ENCODE assay signal across 9 cellular contexts in genomic region chr2:108587621-108588020, GRCh38. TPM values are rescaled to one million over a fixed set of nuclear protein-coding genes. Genes with fewer than 3 reads are reported as not detected.
DNase-seq lines count a peak whose midpoint lies in the region; ATAC-seq, FAIRE-seq and TF ChIP-seq lines count a peak whose summit lies in the region.
"Had no signal": no experiment of that assay in that cellular context is flagged by ENCODE, and none has a peak within 500 bp of the region (broad histone marks: within the 10 kb centered on the region; RNA-seq: fewer than 3 reads in every experiment).

No MANE protein-coding gene starts in this region.

- no peak for TF ChIP-seq POLR2A in IMR-90 (IDR thresholded peaks at IDR 0.05; ENCODE audit: low read depth, low read length)
- no peak for TF ChIP-seq POLR2A in K562 (conservative IDR thresholded peaks at IDR 0.05)

- H2BK20ac ChIP-seq in IMR-90 (ENCODE audit: low read depth, low read length): no peak overlapping the region; the same call in 1 of the 2 replicates

- H3K9me1 ChIP-seq in IMR-90 (ENCODE audit: insufficient read depth, low read length) (peaks cover 18% of the 10 kb centered on the region), K562 (ENCODE audit: control insufficient read depth, insufficient read depth, low read length) (no peaks in the 10 kb centered on the region), keratinocyte (ENCODE audit: control insufficient read depth, extremely low read depth, insufficient read depth, low read length) (no peaks in the 10 kb centered on the region)

- H2AK5ac ChIP-seq in IMR-90 (ENCODE audit: low read depth, low read length): peak overlapping the region; percentile 89; the same call in 1 of the 2 replicates

- peak overlapping the region; percentile 52; the same call in 1 of the 2 replicates for H3K14ac ChIP-seq in IMR-90 (replicated peaks; ENCODE audit: low read depth, low read length)

- POLR2A ChIA-PET in IMR-90 (lab: Charles Lee; ENCODE audit: unreplicated experiment) (no interaction called here), K562 (lab: Yijun Ruan, JAX) (interaction anchor here (0.8 to 1.3 kb wide), 4 partner anchors 15 to 898 kb away, joined by 3 to 6 read pairs (median 4); no protein-coding TSS in a partner anchor)

- H3K9ac ChIP-seq in IMR-90 (ENCODE audit: low read depth, low read length) (0 out of 2 replicates have a peak overlapping the region, but pooled peaks have one; percentile 15), K562 (ENCODE audit: insufficient read depth in 1 of 2, low read depth in 2 of 2, low read length in 2 of 2) (peak overlapping the region; percentile 70 to 82), keratinocyte (ENCODE audit: control insufficient read depth, extremely low read depth, insufficient read depth, low read length) (peak overlapping the region; percentile 31)

- ATAC-seq in IMR-90 (ENCODE audit: low read depth) (peak; percentile 51), K562 (peak; percentile 40), GM21423 (IDR thresholded peaks at IDR 0.05; ENCODE audit: unreplicated experiment) (no peak), HG03439 (IDR thresholded peaks at IDR 0.05; ENCODE audit: unreplicated experiment) (no peak)
- ATAC-seq in stimulated activated naive B cell treated with anti-CD40 and anti-IgM and Interleukin-4, amounts not matched to agents 10 μg/mL and 1 μg/mL and 100 μg/mL, for 72 hours (replicated peaks): no peak

- no peaks in the 10 kb centered on the region for H3K9me3 ChIP-seq in IMR-90 (ENCODE audit: control insufficient read depth, insufficient read depth, low read length)
- no peaks in the 10 kb centered on the region for H3K9me3 ChIP-seq in K562 (replicated peaks; ENCODE audit: control insufficient read depth, insufficient read depth, low read depth, low read length)
- H3K9me3 ChIP-seq in keratinocyte (ENCODE audit: control insufficient read depth, low read depth, low read length): no peaks in the 10 kb centered on the region

- H3K79me2 ChIP-seq in K562 (ENCODE audit: control insufficient read depth, insufficient read depth, low read length) (peaks cover 87% of the 10 kb centered on the region), keratinocyte (ENCODE audit: control insufficient read depth, insufficient read depth, low read length) (peaks cover 79% of the 10 kb centered on the region)

- 55% methylated on average over 4 of the region's 6 CpGs; no CpG with 5 or more reads in 1 of the 2 experiments for WGBS in IMR-90 (ENCODE audit: extremely low coverage in 2 of 2, insufficient read length in 1 of 2), 2 experiments
- 39% methylated on average over 6 of the region's 6 CpGs for WGBS in K562 (ENCODE audit: insufficient coverage, low coverage, missing lambda C conversion rate)

- H3K4me2 ChIP-seq in IMR-90 (ENCODE audit: low read depth, low read length) (no peak overlapping the region), K562 (ENCODE audit: insufficient read depth, low read length) (peak overlapping the region; percentile 67), keratinocyte (ENCODE audit: control insufficient read depth, extremely low read depth, insufficient read depth, low read depth, low read length) (peak overlapping the region; percentile 34)

- no peak overlapping the region for H2AFZ ChIP-seq in IMR-90 (replicated peaks; ENCODE audit: low read length, poor library complexity)
- no peak overlapping the region for H2AFZ ChIP-seq in K562 (ENCODE audit: low read depth, low read length)
- H2AFZ ChIP-seq in keratinocyte (ENCODE audit: control insufficient read depth, low read length): no peak overlapping the region

- no peaks in the 10 kb centered on the region for H3K27me3 Mint-ChIP-seq in stimulated activated naive B cell treated with anti-CD40 and anti-IgM and Interleukin-4, amounts not matched to agents 10 μg/mL and 1 μg/mL and 100 μg/mL, for 72 hours

- CTCF ChIA-PET in IMR-90 (lab: Yijun Ruan, JAX) (no interaction called here), K562 (lab: Yijun Ruan, JAX; ENCODE audit: low intra/inter-chr PET ratio) (no interaction called here)

- TF ChIP-seq RAD21 in IMR-90 (IDR thresholded peaks at IDR 0.05; ENCODE audit: low read length) (no peak), K562 (CRISPR knock-in tag; conservative IDR thresholded peaks at IDR 0.05 in 1 of 2, IDR thresholded peaks at IDR 0.05 in 1 of 2) (no peak)

- 0 out of 2 replicates have a peak overlapping the region, but pooled peaks have one; percentile 5 for H4K91ac ChIP-seq in IMR-90 (ENCODE audit: insufficient read depth, low read depth, low read length)

- H3K4me1 ChIP-seq in IMR-90 (ENCODE audit: control insufficient read depth, insufficient read depth, low read length) (peaks cover 20% of the 10 kb centered on the region), K562 (replicated peaks in 1 of 2; ENCODE audit: control insufficient read depth in 2 of 2, insufficient read depth in 2 of 2, low read length in 2 of 2) (peaks cover 19 to 39% of the 10 kb centered on the region in 2 experiments), keratinocyte (ENCODE audit: control insufficient read depth, extremely low read depth, insufficient read depth, low read length) (peaks cover 32% of the 10 kb centered on the region)

- no peak for TF ChIP-seq CTCF in IMR-90 (conservative IDR thresholded peaks at IDR 0.05; ENCODE audit: low read depth, low read length)
- TF ChIP-seq CTCF in K562 (IDR thresholded peaks at IDR 0.05 in 2 of 3, conservative IDR thresholded peaks at IDR 0.05 in 1 of 3; ENCODE audit: insufficient read depth in 2 of 3, low read depth in 1 of 3, low read length in 3 of 3): no peak
- TF ChIP-seq CTCF in keratinocyte (optimal IDR thresholded peaks at IDR 0.05 in 1 of 3, IDR thresholded peaks at IDR 0.05 in 1 of 3, conservative IDR thresholded peaks at IDR 0.05 in 1 of 3; ENCODE audit: extremely low read depth in 1 of 3, insufficient read depth in 2 of 3, low read length in 3 of 3): no peak

- no peak overlapping the region; a peak in 1 of 4 replicates for H4K8ac ChIP-seq in IMR-90 (ENCODE audit: low read depth in 2 of 2, low read length in 2 of 2)

- H3K4me3 Mint-ChIP-seq in stimulated activated naive B cell treated with anti-CD40 and anti-IgM and Interleukin-4, amounts not matched to agents 10 μg/mL and 1 μg/mL and 100 μg/mL, for 72 hours: peak overlapping the region; percentile 40 to 91

- H3K27ac ChIP-seq in IMR-90 (ENCODE audit: insufficient read depth, low read length) (0 out of 2 replicates have a peak overlapping the region, but pooled peaks have one; percentile 13), K562 (ENCODE audit: extremely low read depth, low read depth, low read length) (peak overlapping the region; percentile 86), keratinocyte (ENCODE audit: control insufficient read depth, insufficient read depth, low read length) (peak overlapping the region; percentile 57)

- H3K4me1 Mint-ChIP-seq in stimulated activated naive B cell treated with anti-CD40 and anti-IgM and Interleukin-4, amounts not matched to agents 10 μg/mL and 1 μg/mL and 100 μg/mL, for 72 hours: peaks cover 47 to 84% of the 10 kb centered on the region in 2 donors

- peaks cover 3 to 28% of the 10 kb centered on the region in 2 donors for H3K36me3 Mint-ChIP-seq in stimulated activated naive B cell treated with anti-CD40 and anti-IgM and Interleukin-4, amounts not matched to agents 10 μg/mL and 1 μg/mL and 100 μg/mL, for 72 hours

- H3K23ac ChIP-seq in IMR-90 (ENCODE audit: low read depth, low read length): 0 out of 2 replicates have a peak overlapping the region, but pooled peaks have one; percentile 79

- peak overlapping the region; percentile 93 for H3K27ac Mint-ChIP-seq in stimulated activated naive B cell treated with anti-CD40 and anti-IgM and Interleukin-4, amounts not matched to agents 10 μg/mL and 1 μg/mL and 100 μg/mL, for 72 hours

- peaks cover 35 to 75% of the 10 kb centered on the region in 2 experiments for H3K79me1 ChIP-seq in IMR-90 (ENCODE audit: low read depth in 1 of 2, low read length in 2 of 2)

- no TSS peak for BruUV-seq in IMR-90 (replicated peaks; lab: Mats Ljungman, UMichigan)
- no TSS peak for BruUV-seq in K562 (replicated peaks; lab: Mats Ljungman, UMichigan)

- dilution Hi-C loops in IMR-90 (cut with HindIII; ENCODE audit: low sequenced_read_pairs, unreplicated experiment): no loop called here
- dilution Hi-C loops in keratinocyte (cut with MboI; ENCODE audit: extremely low pct_ligation_motif_present, low sequenced_read_pairs): no loop called here

- peak; percentile 77 for DNase-seq in IMR-90
- peak in 1 of 4 experiments; percentile 61 for DNase-seq in K562 (ENCODE audit: extremely low read depth in 1 of 4, low spot score in 3 of 4)
- DNase-seq in keratinocyte (ENCODE audit: low read depth, low spot score): no peak
- DNase-seq in stimulated activated naive B cell treated with anti-CD40 and anti-IgM and Interleukin-4, amounts not matched to agents 10 μg/mL and 1 μg/mL and 100 μg/mL, for 72 hours: no peak
- DNase-seq in NCI-H128 (lab: John Stamatoyannopoulos, UW; ENCODE audit: unreplicated experiment): no peak
- no peak for DNase-seq in activated T-cell treated with anti-CD3 and anti-CD28 coated beads, Interleukin-2, amount 50 U/mL, for 1 hour
- DNase-seq: NCI-H2171 had no signal

- 0 out of 3 replicates have a peak overlapping the region, but pooled peaks have one; percentile 25 for H2BK15ac ChIP-seq in IMR-90 (ENCODE audit: low read depth, low read length)

- no peak for TF ChIP-seq EP300 in K562 (IDR thresholded peaks at IDR 0.05; ENCODE audit: low read length)

- H3K4me3 ChIP-seq in IMR-90 (ENCODE audit: insufficient read depth, low read depth, low read length) (no peak overlapping the region), K562 (no peak overlapping the region), keratinocyte (ENCODE audit: control insufficient read depth in 2 of 3, extremely low read depth in 1 of 3, insufficient read depth in 2 of 3, low read depth in 1 of 3, low read length in 3 of 3) (no peak overlapping the region)

- H3K36me3 ChIP-seq in IMR-90 (ENCODE audit: control insufficient read depth, insufficient read depth, low read length) (no peaks in the 10 kb centered on the region), K562 (ENCODE audit: control insufficient read depth, insufficient read depth, low read length) (no peaks in the 10 kb centered on the region; the same call in 2 of the 3 replicates), keratinocyte (ENCODE audit: control insufficient read depth in 2 of 2, extremely low read depth in 1 of 2, insufficient read depth in 2 of 2, low read length in 2 of 2) (no peaks in the 10 kb centered on the region)

- FAIRE-seq in K562 (lab: Jason Lieb, UNC): no peak
- FAIRE-seq in keratinocyte (lab: Jason Lieb, UNC): peak; percentile 53

- H3K18ac ChIP-seq in IMR-90 (ENCODE audit: low read depth, low read length): no peak overlapping the region

- no peak overlapping the region for H3K56ac ChIP-seq in IMR-90 (ENCODE audit: extremely low read depth, insufficient read depth, low read length)

- H2BK120ac ChIP-seq in IMR-90 (ENCODE audit: low read depth, low read length): peak overlapping the region; percentile 55; the same call in 1 of the 2 replicates

- no peak overlapping the region for H4K5ac ChIP-seq in IMR-90 (ENCODE audit: low read depth, low read length)

- H2BK5ac ChIP-seq in IMR-90 (ENCODE audit: low read depth, low read length, poor library complexity, severe bottlenecking): peak overlapping the region; percentile 74

- no peaks in the 10 kb centered on the region for H3K27me3 ChIP-seq in IMR-90 (ENCODE audit: control insufficient read depth, insufficient read depth, low read length)
- no peaks in the 10 kb centered on the region for H3K27me3 ChIP-seq in K562 (ENCODE audit: control insufficient read depth in 2 of 2, insufficient read depth in 2 of 2, low read length in 2 of 2)
- no peaks in the 10 kb centered on the region for H3K27me3 ChIP-seq in keratinocyte (ENCODE audit: control insufficient read depth, extremely low read depth, insufficient read depth, low read length)

- no peak overlapping the region for H2AK9ac ChIP-seq in IMR-90 (replicated peaks; ENCODE audit: low read depth, low read length, poor library complexity)

- H3K4ac ChIP-seq in IMR-90 (ENCODE audit: low read depth, low read length): peak overlapping the region; percentile 84

- H4K20me1 ChIP-seq in IMR-90 (ENCODE audit: insufficient read depth, low read length) (peaks cover 11% of the 10 kb centered on the region; the same call in 1 of the 2 replicates), K562 (replicated peaks; ENCODE audit: control insufficient read depth, insufficient read depth, low read length) (no peaks in the 10 kb centered on the region), keratinocyte (ENCODE audit: control insufficient read depth, extremely low read depth, insufficient read depth, low read length) (no peaks in the 10 kb centered on the region)

- in situ Hi-C loops in IMR-90 (cut with MboI; ENCODE audit: low sequenced_read_pairs) (no loop called here), K562 (cut with MboI) (loop anchor here (10.0 to 25.0 kb wide), 2 partner anchors 363 to 650 kb away; no protein-coding TSS in a partner anchor)

- no peaks in the 10 kb centered on the region for H3K9me3 Mint-ChIP-seq in stimulated activated naive B cell treated with anti-CD40 and anti-IgM and Interleukin-4, amounts not matched to agents 10 μg/mL and 1 μg/mL and 100 μg/mL, for 72 hours

- intact Hi-C loops in IMR-90 (cut with micrococcal nuclease) (no loop called here), K562 (cut with micrococcal nuclease) (loop anchor here (5.0 kb wide), 1 partner anchor 50 kb away; no protein-coding TSS in a partner anchor)

RNA-seq across cellular contexts. Expression of gene LIMS1, which starts 53.4 kb away (rescaled TPM):
- total RNA-seq in IMR-90 (2012; rRNA removed) (125 and 131 TPM in 2 replicates), K562 (2014; rRNA removed) (104 and 112 TPM in 2 replicates), K562 (2014; rRNA removed; fragmentation: Illumina TruSeq; extraction: Trizol) (77.7 and 84.8 TPM in 2 replicates), K562 (2015; rRNA removed; fragmentation: Illumina TruSeq; extraction: Trizol) (53.2 and 57.7 TPM in 2 replicates), K562 (2021) (86.8 and 101 TPM in 2 replicates)
- polyA plus RNA-seq in IMR-90 (2012; rRNA removed) (51.8 and 59.1 TPM in 2 replicates), K562 (2011; rRNA removed) (94.6 and 134 TPM in 2 replicates), K562 (2014; fragmentation: Illumina TruSeq; extraction: Trizol) (87.3 and 98.5 TPM in 2 replicates), K562 (2014; fragmentation: Nextera tagmentation; extraction: Ambion mirVana) (10 to 100 TPM; 52.8 to 81.0 TPM), K562 (2014; rRNA removed) (59.6 and 66.6 TPM in 2 replicates), keratinocyte (62.5 to 99.3 TPM (median 72.5 TPM) in 3 replicates)
- polyA plus RNA-seq in IMR-90 (2012; cell fraction: cytosol; rRNA removed): 58.5 and 87.4 TPM in 2 replicates
- 76.8 and 143 TPM in 2 replicates for polyA plus RNA-seq in IMR-90 (2012; cell fraction: nucleus; rRNA removed; ENCODE audit: low replicate concordance)
- total RNA-seq in K562 (2011; cell fraction: chromatin; rRNA removed; ENCODE audit: low replicate concordance): 55.2 and 62.7 TPM in 2 replicates
- total RNA-seq in K562 (2011; cell fraction: nucleolus; rRNA removed): 33.2 and 44.6 TPM in 2 replicates
- total RNA-seq in K562 (2011; cell fraction: nucleoplasm; rRNA removed): 63.0 and 105 TPM in 2 replicates
- 104 and 114 TPM in 2 replicates for polyA plus RNA-seq in K562 (2011; cell fraction: cytosol; rRNA removed)
- polyA plus RNA-seq in K562 (2011; cell fraction: nucleus; rRNA removed): 21.4 and 26.6 TPM in 2 replicates
- polyA plus RNA-seq in K562 (2012): 76.8 and 98.5 TPM in 2 replicates
- polyA minus RNA-seq in K562 (2011; rRNA and poly(A)+ RNA removed): 181 and 244 TPM in 2 replicates
- 71.3 and 74.7 TPM in 2 replicates for polyA minus RNA-seq in K562 (2011; cell fraction: cytosol; rRNA and poly(A)+ RNA removed)
- polyA minus RNA-seq in K562 (2011; cell fraction: nucleus; rRNA and poly(A)+ RNA removed): 20.7 and 31.4 TPM in 2 replicates
- 7.7 TPM for polyA plus RNA-seq in keratinocyte (2011; ENCODE audit: low read depth)
- polyA plus RNA-seq in keratinocyte (2011; cell fraction: cytosol; rRNA removed): 51.4 and 63.6 TPM in 2 replicates
- polyA plus RNA-seq in keratinocyte (2011; cell fraction: nucleus; rRNA removed): 44.7 and 46.4 TPM in 2 replicates
- 18.3 and 57.6 TPM in 2 replicates for polyA plus RNA-seq in keratinocyte (2012; ENCODE audit: low replicate concordance)
- polyA minus RNA-seq in keratinocyte: 85.0 to 144 TPM (median 127 TPM) in 3 replicates
- 69.3 TPM for polyA minus RNA-seq in keratinocyte (2011; cell fraction: cytosol; rRNA and poly(A)+ RNA removed)
- polyA minus RNA-seq in keratinocyte (2011; cell fraction: nucleus; rRNA and poly(A)+ RNA removed): 40.9 and 96.6 TPM in 2 replicates

Comparison
In these comparisons a context has a peak if more than half of its experiments do, and no peak if none do; other contexts are left out.
1. ATAC-seq: peak in IMR-90 (single experiment) and K562 (single experiment); none in stimulated activated naive B cell treated with anti-CD40 and anti-IgM and Interleukin-4, amounts not matched to agents 10 μg/mL and 1 μg/mL and 100 μg/mL, for 72 hours (0 of 2), GM21423 (single experiment) and HG03439 (single experiment).
2. H3K27ac ChIP-seq: peak in every context shown above with its lines; median percentile 86 in K562; 57 in keratinocyte; 13 in IMR-90.
3. H3K9ac ChIP-seq: peak in every context shown above with its lines; median percentile 76 in K562; 31 in keratinocyte; 15 in IMR-90.